Comparison of ENCODE assay signal across 12 cellular contexts in genomic region chr1:111198836-111199235, GRCh38. TPM values are rescaled to one million over a fixed set of nuclear protein-coding genes. Genes with fewer than 3 reads are reported as not detected.
DNase-seq lines count a peak whose midpoint lies in the region; ATAC-seq and TF ChIP-seq lines count a peak whose summit lies in the region.
"Had no signal": no experiment of that assay in that cellular context is flagged by ENCODE, and none has a peak within 500 bp of the region (broad histone marks: within the 10 kb centered on the region; RNA-seq: fewer than 3 reads in every experiment).

No MANE protein-coding gene starts in this region.

- H3K27me3 ChIP-seq in right atrium auricular region (no peaks in the 10 kb centered on the region), mucosa of rectum (ENCODE audit: control insufficient read depth in 2 of 2, insufficient read depth in 2 of 2, low read length in 2 of 2) (no peaks in the 10 kb centered on the region)

- peaks cover 0 to 5% of the 10 kb centered on the region in 2 donors for H3K4me1 ChIP-seq in right atrium auricular region
- peaks cover 49 to 53% of the 10 kb centered on the region in 2 donors for H3K4me1 ChIP-seq in mucosa of rectum (ENCODE audit: control insufficient read depth in 2 of 2, insufficient read depth in 2 of 2, low read length in 2 of 2)
- H3K4me1 ChIP-seq in urinary bladder (ENCODE audit: insufficient read depth) = no peaks in the 10 kb centered on the region
- H3K4me1 ChIP-seq: BE2C had no signal

- peak overlapping the region; percentile 4 to 74 for H3K9ac ChIP-seq in mucosa of rectum (ENCODE audit: low read depth in 1 of 2, low read length in 2 of 2)

- no peak for TF ChIP-seq CTCF in right atrium auricular region (IDR thresholded peaks at IDR 0.05)

- no peaks in the 10 kb centered on the region for H3K9me3 ChIP-seq in right atrium auricular region
- no peaks in the 10 kb centered on the region for H3K9me3 ChIP-seq in mucosa of rectum (ENCODE audit: control insufficient read depth in 2 of 2, low read length in 2 of 2)
- H3K9me3 ChIP-seq: BE2C had no signal

- H3K27ac ChIP-seq in right atrium auricular region (no peak overlapping the region), mucosa of rectum (ENCODE audit: low read depth in 2 of 2, low read length in 2 of 2) (peak overlapping the region; percentile 71 to 97), urinary bladder (ENCODE audit: low read depth) (peak overlapping the region; percentile 55)

- WGBS in urinary bladder = 90% methylated on average over 5 of the region's 5 CpGs

- peak; percentile 30 for DNase-seq in right atrium auricular region (ENCODE audit: low spot score)
- DNase-seq in Right ventricle myocardium superior = no peak
- DNase-seq in activated naive CD4-positive, alpha-beta T cell treated with anti-CD3 and anti-CD28 coated beads, Interleukin-2, amount 50 U/mL, for 72 hours (ENCODE audit: low spot score in 2 of 2) = no peak
- DNase-seq in RKO (ENCODE audit: low spot score) = no peak
- DNase-seq in superior temporal gyrus (ENCODE audit: extremely low spot score) = no peak
- DNase-seq: BE2C; central memory CD4-positive, alpha-beta T cell; GF-D8 had no signal

- H3K4me3 ChIP-seq in right atrium auricular region (peak overlapping the region in 1 of 2 donors; percentile 9), mucosa of rectum (ENCODE audit: low read length in 2 of 2) (peak overlapping the region in 1 of 2 donors; percentile 65), urinary bladder (ENCODE audit: low read depth, low read length) (peak overlapping the region; percentile 31)

- no peaks in the 10 kb centered on the region for H3K9me3 Mint-ChIP-seq in activated naive CD4-positive, alpha-beta T cell treated with anti-CD3 and anti-CD28 coated beads, Interleukin-2, amount 50 U/mL, for 72 hours
- H3K9me3 Mint-ChIP-seq: nephron had no signal

- intact Hi-C loops in Right ventricle myocardium superior (cut with DNase I) = no loop called here

- H3K27ac Mint-ChIP-seq in activated naive CD4-positive, alpha-beta T cell treated with anti-CD3 and anti-CD28 coated beads, Interleukin-2, amount 50 U/mL, for 72 hours = peak overlapping the region; percentile 98
- H3K27ac Mint-ChIP-seq: nephron had no signal

- no peaks in the 10 kb centered on the region for H3K36me3 ChIP-seq in right atrium auricular region
- H3K36me3 ChIP-seq in mucosa of rectum (ENCODE audit: control insufficient read depth in 2 of 2, insufficient read depth in 2 of 2, low read length in 2 of 2) = peaks cover 38 to 56% of the 10 kb centered on the region in 2 donors
- H3K36me3 ChIP-seq in urinary bladder (ENCODE audit: insufficient read depth) = no peaks in the 10 kb centered on the region
- H3K36me3 ChIP-seq: BE2C had no signal

- ATAC-seq in Right ventricle myocardium superior (ENCODE audit: poor library complexity) (no peak), GM18861 (IDR thresholded peaks at IDR 0.05; ENCODE audit: unreplicated experiment) (no peak)
- ATAC-seq in activated naive CD4-positive, alpha-beta T cell treated with anti-CD3 and anti-CD28 coated beads, Interleukin-2, amount 50 U/mL, for 72 hours = no peak

- H3K36me3 Mint-ChIP-seq in activated naive CD4-positive, alpha-beta T cell treated with anti-CD3 and anti-CD28 coated beads, Interleukin-2, amount 50 U/mL, for 72 hours = peaks cover 74 to 78% of the 10 kb centered on the region in 2 donors

RNA-seq across cellular contexts. Expression of gene DENND2D, which starts 1.6 kb away (rescaled TPM):
- total RNA-seq in right atrium auricular region = 1 to 10 TPM; 1.7 to 5.7 TPM
- total RNA-seq in Right ventricle myocardium superior = 3.0 TPM
- 100 to 1,000 TPM; 213 to 221 TPM for total RNA-seq in activated naive CD4-positive, alpha-beta T cell treated with anti-CD3 and anti-CD28 coated beads, Interleukin-2, amount 50 U/mL, for 72 hours
- total RNA-seq in urinary bladder = 23.9 TPM
- 14.4 TPM for polyA plus RNA-seq in urinary bladder

RNA-seq across cellular contexts. Expression of gene CHI3L2, which starts 28.7 kb away (rescaled TPM):
- total RNA-seq in right atrium auricular region (1 to 10 TPM in 1 of 2 donors, under 1 TPM in 1; 0.52 to 9.9 TPM), Right ventricle myocardium superior (3.7 TPM), urinary bladder (0.26 TPM)
- 10 to 100 TPM; 13.8 to 25.0 TPM for total RNA-seq in activated naive CD4-positive, alpha-beta T cell treated with anti-CD3 and anti-CD28 coated beads, Interleukin-2, amount 50 U/mL, for 72 hours
- 4.9 TPM for polyA plus RNA-seq in urinary bladder

RNA-seq across cellular contexts. Expression of gene CEPT1, which starts 58.8 kb away (rescaled TPM):
- 10 to 100 TPM; 11.6 to 14.0 TPM for total RNA-seq in right atrium auricular region
- 11.6 TPM for total RNA-seq in Right ventricle myocardium superior
- 10 to 100 TPM; 22.9 to 41.6 TPM for total RNA-seq in activated naive CD4-positive, alpha-beta T cell treated with anti-CD3 and anti-CD28 coated beads, Interleukin-2, amount 50 U/mL, for 72 hours
- 87.7 TPM for total RNA-seq in urinary bladder
- polyA plus RNA-seq in urinary bladder = 20.4 TPM

RNA-seq across cellular contexts. Expression of gene DRAM2, which starts 58.9 kb away (rescaled TPM):
- total RNA-seq in right atrium auricular region = 10 to 100 TPM; 33.0 to 56.4 TPM
- 38.6 TPM for total RNA-seq in Right ventricle myocardium superior
- total RNA-seq in activated naive CD4-positive, alpha-beta T cell treated with anti-CD3 and anti-CD28 coated beads, Interleukin-2, amount 50 U/mL, for 72 hours = 10 to 100 TPM; 23.0 to 36.1 TPM
- 59.1 TPM for total RNA-seq in urinary bladder
- polyA plus RNA-seq in urinary bladder = 47.1 TPM

Comparison
In these comparisons a context has a peak if more than half of its experiments do, and no peak if none do; other contexts are left out.
1. H3K27ac ChIP-seq: peak in mucosa of rectum (2 of 2) and urinary bladder (single experiment); none in right atrium auricular region (0 of 2).